9 cellular contexts compared by ENCODE assay signal in genomic region chr3:125120370-125121122, GRCh38.
A peak's percentile ranks its signal among the peaks of the same experiment; 100 is the strongest.
DNase-seq lines count a peak whose midpoint lies in the region; ATAC-seq and TF ChIP-seq lines count a peak whose summit lies in the region.
"Had no signal": no experiment of that assay in that cellular context is flagged by ENCODE, and none has a peak within 500 bp of the region (broad histone marks: within the 10 kb centered on the region; RNA-seq: fewer than 3 reads in every experiment).

No MANE protein-coding gene starts in this region.

- no peaks in the 10 kb centered on the region for H3K9me3 ChIP-seq in CD4-positive, alpha-beta T cell (ENCODE audit: control insufficient read depth, low read length)
- no peaks in the 10 kb centered on the region for H3K9me3 ChIP-seq in neuronal stem cell (replicated peaks in 1 of 2; ENCODE audit: control insufficient read depth in 2 of 2, insufficient read depth in 1 of 2, low read depth in 1 of 2, low read length in 2 of 2)

- no peaks in the 10 kb centered on the region for H3K9me3 Mint-ChIP-seq in CD4-positive, alpha-beta T cell
- H3K9me3 Mint-ChIP-seq in IgD-negative memory B cell (peaks cover 0 to 6% (median 3%) of the 10 kb centered on the region in 3 donors), endothelial cell (ENCODE audit: unreplicated experiment) (no peaks in the 10 kb centered on the region)

- CTCF ChIA-PET in CD4-positive, alpha-beta T cell (lab: Charles Lee), result interaction anchor here (0.5 kb wide), 1 partner anchor 309 kb away, joined by 3 read pairs; no protein-coding TSS in a partner anchor

- no peak overlapping the region for H3K4ac ChIP-seq in neuronal stem cell (ENCODE audit: low read length)

- H3K27ac Mint-ChIP-seq in CD4-positive, alpha-beta T cell, result peak overlapping the region; percentile 25
- H3K27ac Mint-ChIP-seq in IgD-negative memory B cell (peak overlapping the region in 1 of 3 donors; percentile 92), endothelial cell (ENCODE audit: unreplicated experiment) (no peak overlapping the region)

- no peaks in the 10 kb centered on the region for H3K36me3 ChIP-seq in neuronal stem cell (replicated peaks in 1 of 2; ENCODE audit: control insufficient read depth in 2 of 2, insufficient read depth in 2 of 2, low read length in 2 of 2)

- no peak for ATAC-seq in CD4-positive, alpha-beta T cell (ENCODE audit: poor library complexity)

- H3K4me1 ChIP-seq in neuronal stem cell (ENCODE audit: control insufficient read depth in 2 of 2, insufficient read depth in 1 of 2, low read depth in 1 of 2, low read length in 2 of 2), result peaks cover 31 to 50% of the 10 kb centered on the region in 2 donors

- H3K4me3 ChIP-seq in neuronal stem cell (ENCODE audit: low read length in 2 of 2), result peak overlapping the region; percentile 52 to 69

- H3K27me3 Mint-ChIP-seq in CD4-positive, alpha-beta T cell, result no peaks in the 10 kb centered on the region
- H3K27me3 Mint-ChIP-seq in IgD-negative memory B cell (peaks cover 4% of the 10 kb centered on the region), endothelial cell (ENCODE audit: unreplicated experiment) (peaks cover 2% of the 10 kb centered on the region)

- H3K4me3 Mint-ChIP-seq in CD4-positive, alpha-beta T cell, result no peak overlapping the region
- H3K4me3 Mint-ChIP-seq in IgD-negative memory B cell, result peak overlapping the region; percentile 19 to 88 (median 82)
- H3K4me3 Mint-ChIP-seq in endothelial cell (ENCODE audit: unreplicated experiment), result peak overlapping the region; percentile 83

- H3K27ac ChIP-seq in CD4-positive, alpha-beta T cell (ENCODE audit: low read depth, low read length), result no peak overlapping the region
- H3K27ac ChIP-seq in neuronal stem cell (replicated peaks; ENCODE audit: low read length), result peak overlapping the region; percentile 4

- H3K4me2 ChIP-seq in neuronal stem cell (ENCODE audit: insufficient read depth, low read length, poor library complexity, severe bottlenecking), result peak overlapping the region; percentile 86

- no peak overlapping the region for H2BK5ac ChIP-seq in neuronal stem cell (ENCODE audit: low read length)

- peak overlapping the region; percentile 94 for H3K18ac ChIP-seq in neuronal stem cell (ENCODE audit: low read length)

- no peaks in the 10 kb centered on the region for H3K79me1 ChIP-seq in neuronal stem cell (ENCODE audit: low read depth, low read length)

- peak overlapping the region; percentile 38 for H3K23ac ChIP-seq in neuronal stem cell (ENCODE audit: low read depth, low read length, poor library complexity)

- H3K36me3 Mint-ChIP-seq in CD4-positive, alpha-beta T cell (ENCODE audit: low read depth), result no peaks in the 10 kb centered on the region
- H3K36me3 Mint-ChIP-seq in IgD-negative memory B cell, result peaks cover 2% of the 10 kb centered on the region
- H3K36me3 Mint-ChIP-seq in endothelial cell (ENCODE audit: low read depth, unreplicated experiment), result no peaks in the 10 kb centered on the region

- no peaks in the 10 kb centered on the region for H3K27me3 ChIP-seq in CD4-positive, alpha-beta T cell (ENCODE audit: control insufficient read depth, insufficient read depth, low read length)
- no peaks in the 10 kb centered on the region for H3K27me3 ChIP-seq in neuronal stem cell (ENCODE audit: control insufficient read depth in 3 of 3, insufficient read depth in 3 of 3, low read depth in 1 of 3, low read length in 3 of 3)

- TF ChIP-seq CTCF in CD4-positive, alpha-beta T cell (IDR thresholded peaks at IDR 0.05), result no peak
- TF ChIP-seq CTCF in endothelial cell (IDR thresholded peaks at IDR 0.05; ENCODE audit: unreplicated experiment), result no peak

- WGBS in neuronal stem cell (ENCODE audit: extremely low coverage in 2 of 2, insufficient read length in 2 of 2, insufficient replicate concordance in 1 of 2), 2 donors, result no CpG with 5 or more reads among the region's 21 CpGs

- intact Hi-C loops in CD4-positive, alpha-beta T cell (cut with DNase I, micrococcal nuclease), result loop anchor here in 1 of 2 experiments (5.0 kb wide), 1 partner anchor 68 kb away; no protein-coding TSS in a partner anchor

- peaks cover 30% of the 10 kb centered on the region for H3K4me1 Mint-ChIP-seq in CD4-positive, alpha-beta T cell (ENCODE audit: low read depth)
- H3K4me1 Mint-ChIP-seq in IgD-negative memory B cell, result peaks cover 23 to 27% (median 26%) of the 10 kb centered on the region in 3 donors
- H3K4me1 Mint-ChIP-seq in endothelial cell (ENCODE audit: unreplicated experiment), result peaks cover 13% of the 10 kb centered on the region

- H2AK5ac ChIP-seq in neuronal stem cell (ENCODE audit: low read depth, low read length), result peak overlapping the region; percentile 73

- peak overlapping the region; percentile 70 for H2BK15ac ChIP-seq in neuronal stem cell (ENCODE audit: low read length)

- H3K9ac ChIP-seq in neuronal stem cell (ENCODE audit: low read depth, low read length, poor library complexity), result peak overlapping the region; percentile 78

- H3K14ac ChIP-seq in neuronal stem cell (ENCODE audit: low read length), result peak overlapping the region; percentile 47

- peak overlapping the region; percentile 81 for H2AFZ ChIP-seq in neuronal stem cell (ENCODE audit: low read length)

- H4K91ac ChIP-seq in neuronal stem cell (ENCODE audit: low read depth, low read length, poor library complexity), result no peak overlapping the region

- peak overlapping the region; percentile 52 for H2BK120ac ChIP-seq in neuronal stem cell (ENCODE audit: low read depth, low read length)

- DNase-seq in CD4-positive, alpha-beta T cell, result no peak
- DNase-seq in endothelial cell (ENCODE audit: low spot score), result peak; percentile 26
- DNase-seq in neuronal stem cell (ENCODE audit: low spot score), result peak; percentile 63
- DNase-seq in HCEC 1CT, result no peak
- no peak for DNase-seq in HuH-7 (ENCODE audit: low spot score)
- DNase-seq in GM19240 (ENCODE audit: insufficient read length, low spot score), result no peak
- DNase-seq in activated CD4-positive, alpha-beta T cell treated with anti-CD3 and anti-CD28 coated beads for 4 hours, result no peak
- DNase-seq: T1000 had no signal

- POLR2A ChIA-PET in CD4-positive, alpha-beta T cell (lab: Charles Lee), result interaction anchor here (1.4 kb wide), 1 partner anchor 69 kb away, joined by 3 read pairs; no protein-coding TSS in a partner anchor

- H4K8ac ChIP-seq in neuronal stem cell (ENCODE audit: low read depth, low read length), result no peak overlapping the region

- H2BK12ac ChIP-seq in neuronal stem cell (ENCODE audit: low read length), result no peak overlapping the region

Comparison
In these comparisons a context has a peak if more than half of its experiments do, and no peak if none do; other contexts are left out.
1. DNase-seq: peak in endothelial cell (single experiment) and neuronal stem cell (single experiment); none in CD4-positive, alpha-beta T cell (0 of 10), HCEC 1CT (single experiment), HuH-7 (single experiment), GM19240 (single experiment) and activated CD4-positive, alpha-beta T cell treated with anti-CD3 and anti-CD28 coated beads for 4 hours (0 of 2).